ENCODE assay signal across 22 cellular contexts in the genomic region with DNA sequence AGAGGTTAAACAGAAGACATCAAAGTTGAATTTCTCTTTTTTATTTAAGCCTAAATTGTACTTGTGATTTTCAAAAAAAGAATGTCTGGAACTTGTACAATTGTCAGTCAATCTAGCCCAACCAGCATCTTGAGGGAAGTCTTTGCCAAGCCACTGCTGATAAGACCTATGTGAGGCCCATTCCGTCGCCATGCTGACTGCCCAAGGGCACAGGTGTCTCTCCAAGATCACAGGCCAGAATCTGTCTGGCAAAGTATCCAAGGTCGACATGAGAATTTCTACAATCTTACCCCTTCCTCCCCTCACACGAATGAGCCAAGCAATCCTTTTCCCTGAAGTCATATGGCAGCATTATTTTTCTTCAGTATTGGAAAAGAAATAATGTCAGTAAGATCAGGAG.
DNase-seq lines count a peak whose midpoint lies in the region; ATAC-seq and TF ChIP-seq lines count a peak whose summit lies in the region.
"Had no signal": no experiment of that assay in that cellular context is flagged by ENCODE, and none has a peak within 500 bp of the region (broad histone marks: within the 10 kb centered on the region; RNA-seq: fewer than 3 reads in every experiment).

No MANE protein-coding gene starts in this region.

- no peaks in the 10 kb centered on the region for H3K4me1 ChIP-seq in right atrium auricular region
- H3K4me1 ChIP-seq: BE2C, BLaER1 had no signal

- peak; percentile 94 for DNase-seq in NCI-H226
- peak; percentile 51 for DNase-seq in astrocyte of the hippocampus (ENCODE audit: low read depth, low spot score)
- DNase-seq in right atrium auricular region (ENCODE audit: low spot score) = no peak
- DNase-seq in midbrain (lab: John Stamatoyannopoulos, UW) = no peak
- DNase-seq: 8988T; ACHN; BE2C; C1 segment of cervical spinal cord; CD4-positive, alpha-beta memory T cell; CD4-positive, CD25-positive, alpha-beta regulatory T cell; CD8-positive, alpha-beta memory T cell; COR-L47; DMS 273 treated with DMSO at 0.1 percent for 48 hours; DMS153; DMS53; DMS79; DND-41; EL; GDM1 had no signal

- H3K27me3 ChIP-seq in right atrium auricular region = no peaks in the 10 kb centered on the region
- H3K27me3 ChIP-seq: BE2C, BLaER1 had no signal

- TF ChIP-seq CTCF in right atrium auricular region (IDR thresholded peaks at IDR 0.05) = no peak

- no peaks in the 10 kb centered on the region for H3K9me3 ChIP-seq in right atrium auricular region
- H3K9me3 ChIP-seq: BE2C, BLaER1 had no signal

- no peak for ATAC-seq in GM19463 (IDR thresholded peaks at IDR 0.05; ENCODE audit: unreplicated experiment)
- ATAC-seq: GM12878 had no signal

- H3K4me3 ChIP-seq in right atrium auricular region = no peak overlapping the region
- H3K4me3 ChIP-seq: BLaER1, GM12878 had no signal

- H3K27ac ChIP-seq in right atrium auricular region = no peak overlapping the region
- H3K27ac ChIP-seq: BLaER1 had no signal

- no peaks in the 10 kb centered on the region for H3K36me3 ChIP-seq in right atrium auricular region
- H3K36me3 ChIP-seq: BE2C, BLaER1 had no signal

Comparison
In these comparisons a context has a peak if more than half of its experiments do, and no peak if none do; other contexts are left out.
1. DNase-seq: peak in NCI-H226 (single experiment) and astrocyte of the hippocampus (single experiment); none in right atrium auricular region (single experiment) and midbrain (single experiment).